In genomic region chr3:197261164-197261509, GRCh38 we compare ENCODE assay signal across 23 cellular contexts. TPM values are rescaled to one million over a fixed set of nuclear protein-coding genes. Genes with fewer than 3 reads are reported as not detected.
DNase-seq lines count a peak whose midpoint lies in the region; ATAC-seq, FAIRE-seq and TF ChIP-seq lines count a peak whose summit lies in the region.
"Had no signal": no experiment of that assay in that cellular context is flagged by ENCODE, and none has a peak within 500 bp of the region (broad histone marks: within the 10 kb centered on the region; RNA-seq: fewer than 3 reads in every experiment).

No MANE protein-coding gene starts in this region.

- no peak overlapping the region for H3K23ac ChIP-seq in mesenchymal stem cell (ENCODE audit: low read length in 2 of 2)

- peaks cover 58% of the 10 kb centered on the region for H3K4me1 Mint-ChIP-seq in activated naive CD8-positive, alpha-beta T cell (ENCODE audit: low read depth)
- peaks cover 46% of the 10 kb centered on the region for H3K4me1 Mint-ChIP-seq in activated naive CD8-positive, alpha-beta T cell treated with anti-CD3 and anti-CD28 coated beads for 36 hours
- H3K4me1 Mint-ChIP-seq in astrocyte (ENCODE audit: low read depth, unreplicated experiment): peaks cover 30% of the 10 kb centered on the region
- H3K4me1 Mint-ChIP-seq in nephron progenitor cell: peaks cover 56% of the 10 kb centered on the region

- H3K27me3 ChIP-seq in Karpas-422 (ENCODE audit: low read length): no peaks in the 10 kb centered on the region
- no peaks in the 10 kb centered on the region for H3K27me3 ChIP-seq in astrocyte (ENCODE audit: insufficient read depth, low read length)
- no peaks in the 10 kb centered on the region for H3K27me3 ChIP-seq in mesenchymal stem cell (ENCODE audit: control insufficient read depth in 1 of 2, insufficient read depth in 1 of 2, low read length in 2 of 2)

- H4K20me1 ChIP-seq in Karpas-422 (ENCODE audit: insufficient read depth, low read depth, low read length): no peaks in the 10 kb centered on the region; the same call in 1 of the 2 replicates
- peaks cover 88% of the 10 kb centered on the region for H4K20me1 ChIP-seq in astrocyte (ENCODE audit: insufficient read depth, low read length)

- H3K27ac ChIP-seq in Karpas-422 (ENCODE audit: low read length) (0 out of 2 replicates have a peak overlapping the region, but pooled peaks have one; percentile 2), astrocyte (ENCODE audit: low read depth, low read length) (no peak overlapping the region), mesenchymal stem cell (ENCODE audit: low read length, poor library complexity, severe bottlenecking) (no peak overlapping the region)
- H3K27ac ChIP-seq: C4-2B had no signal

- no peak overlapping the region for H3K4me3 Mint-ChIP-seq in activated naive CD8-positive, alpha-beta T cell
- no peak overlapping the region for H3K4me3 Mint-ChIP-seq in activated naive CD8-positive, alpha-beta T cell treated with anti-CD3 and anti-CD28 coated beads for 36 hours
- H3K4me3 Mint-ChIP-seq in astrocyte (ENCODE audit: unreplicated experiment) (no peak overlapping the region), nephron progenitor cell (no peak overlapping the region)

- H2BK15ac ChIP-seq in mesenchymal stem cell (ENCODE audit: low read depth, poor library complexity, severe bottlenecking): no peak overlapping the region

- no peak for TF ChIP-seq CTCF in astrocyte (IDR thresholded peaks at IDR 0.05; ENCODE audit: insufficient read depth, low read depth, low read length)
- TF ChIP-seq CTCF in nephron progenitor cell (IDR thresholded peaks at IDR 0.05): no peak

- peaks cover 97% of the 10 kb centered on the region for H3K79me2 ChIP-seq in Karpas-422 (ENCODE audit: low read length)
- peaks cover 100% of the 10 kb centered on the region for H3K79me2 ChIP-seq in astrocyte (ENCODE audit: insufficient read depth, low read length)

- no peaks in the 10 kb centered on the region for H3K9me3 ChIP-seq in Karpas-422 (ENCODE audit: low read length)
- no peaks in the 10 kb centered on the region for H3K9me3 ChIP-seq in astrocyte (ENCODE audit: insufficient read depth, low read depth, low read length)
- no peaks in the 10 kb centered on the region for H3K9me3 ChIP-seq in mesenchymal stem cell (ENCODE audit: control insufficient read depth, low read length)

- H3K14ac ChIP-seq in mesenchymal stem cell (ENCODE audit: low read length in 2 of 2): no peak overlapping the region

- H3K9me3 Mint-ChIP-seq in activated naive CD8-positive, alpha-beta T cell (ENCODE audit: low read depth): no peaks in the 10 kb centered on the region
- no peaks in the 10 kb centered on the region for H3K9me3 Mint-ChIP-seq in activated naive CD8-positive, alpha-beta T cell treated with anti-CD3 and anti-CD28 coated beads for 36 hours
- no peaks in the 10 kb centered on the region for H3K9me3 Mint-ChIP-seq in astrocyte (ENCODE audit: unreplicated experiment)
- H3K9me3 Mint-ChIP-seq in nephron progenitor cell: peaks cover 3% of the 10 kb centered on the region

- H3K36me3 ChIP-seq in Karpas-422 (ENCODE audit: insufficient read depth, low read length) (peaks cover 11% of the 10 kb centered on the region), astrocyte (ENCODE audit: insufficient read depth, low read length) (peaks cover 18% of the 10 kb centered on the region), mesenchymal stem cell (ENCODE audit: control insufficient read depth in 1 of 2, insufficient read depth in 2 of 2, low read depth in 1 of 2, low read length in 2 of 2) (peaks cover 11 to 15% of the 10 kb centered on the region in 2 experiments)

- H3K9me2 ChIP-seq in Karpas-422 (replicated peaks; ENCODE audit: insufficient read depth, low read length): no peaks in the 10 kb centered on the region

- no peak overlapping the region for H3K4me3 ChIP-seq in Karpas-422 (ENCODE audit: low read length)
- H3K4me3 ChIP-seq in astrocyte (ENCODE audit: insufficient read depth, low read depth, low read length): no peak overlapping the region
- H3K4me3 ChIP-seq in mesenchymal stem cell (ENCODE audit: insufficient read depth in 1 of 2, low read depth in 1 of 2, low read length in 2 of 2): no peak overlapping the region

- peak overlapping the region; percentile 69 for H3K27ac Mint-ChIP-seq in activated naive CD8-positive, alpha-beta T cell
- no peak overlapping the region for H3K27ac Mint-ChIP-seq in activated naive CD8-positive, alpha-beta T cell treated with anti-CD3 and anti-CD28 coated beads for 36 hours
- H3K27ac Mint-ChIP-seq in astrocyte (ENCODE audit: unreplicated experiment): peak overlapping the region; percentile 8
- H3K27ac Mint-ChIP-seq in nephron progenitor cell: peak overlapping the region; percentile 30

- DNase-seq in activated naive CD8-positive, alpha-beta T cell treated with anti-CD3 and anti-CD28 coated beads for 36 hours: no peak
- no peak for DNase-seq in Karpas-422
- no peak for DNase-seq in astrocyte (ENCODE audit: low read depth)
- DNase-seq in nephron progenitor cell: no peak
- no peak for DNase-seq in mesenchymal stem cell
- no peak for DNase-seq in dedifferentiated amniotic fluid mesenchymal stem cell (ENCODE audit: extremely low spot score)
- DNase-seq: DMS53, GDM1, H7, KG1, NCI-H1092 treated with DMSO at 0.1 percent for 48 hours, NCI-H1436 treated with DMSO at 0.1 percent for 48 hours, NCI-H2029, NCI-H2171, NCI-H345, NCI-H524, NCI-H774, Right ventricle myocardium superior had no signal

- H3K36me3 Mint-ChIP-seq in activated naive CD8-positive, alpha-beta T cell: no peaks in the 10 kb centered on the region
- H3K36me3 Mint-ChIP-seq in activated naive CD8-positive, alpha-beta T cell treated with anti-CD3 and anti-CD28 coated beads for 36 hours: no peaks in the 10 kb centered on the region
- H3K36me3 Mint-ChIP-seq in astrocyte (ENCODE audit: low read depth, unreplicated experiment) (peaks cover 11% of the 10 kb centered on the region), nephron progenitor cell (ENCODE audit: low read depth) (peaks cover 47% of the 10 kb centered on the region)

- H2AK5ac ChIP-seq in mesenchymal stem cell (ENCODE audit: low read length, severe bottlenecking): no peak overlapping the region

- H3K4ac ChIP-seq in mesenchymal stem cell (ENCODE audit: low read depth in 1 of 2, low read length in 2 of 2): no peak overlapping the region

- H2BK12ac ChIP-seq in mesenchymal stem cell (ENCODE audit: low read length in 2 of 2): no peak overlapping the region

- no peak for FAIRE-seq in astrocyte (lab: Jason Lieb, UNC)
- FAIRE-seq: D721Med, RCC 7860 had no signal

- no peak for ATAC-seq in GM19395 (IDR thresholded peaks at IDR 0.05; ENCODE audit: unreplicated experiment)

- H3K4me1 ChIP-seq in Karpas-422 (ENCODE audit: low read length): peaks cover 50% of the 10 kb centered on the region
- H3K4me1 ChIP-seq in astrocyte (ENCODE audit: insufficient read depth, low read length): peaks cover 18% of the 10 kb centered on the region
- H3K4me1 ChIP-seq in mesenchymal stem cell (ENCODE audit: control insufficient read depth, insufficient read depth, low read depth, low read length): peaks cover 1% of the 10 kb centered on the region

- no peak overlapping the region for H4K8ac ChIP-seq in mesenchymal stem cell (ENCODE audit: low read length)

- WGBS in mesenchymal stem cell: no CpG with 5 or more reads among the region's 1 CpG

- no peaks in the 10 kb centered on the region for H3K27me3 Mint-ChIP-seq in activated naive CD8-positive, alpha-beta T cell
- no peaks in the 10 kb centered on the region for H3K27me3 Mint-ChIP-seq in activated naive CD8-positive, alpha-beta T cell treated with anti-CD3 and anti-CD28 coated beads for 36 hours
- H3K27me3 Mint-ChIP-seq in astrocyte (ENCODE audit: low read depth, unreplicated experiment): no peaks in the 10 kb centered on the region
- H3K27me3 Mint-ChIP-seq in nephron progenitor cell (ENCODE audit: low read depth, poor library complexity): no peaks in the 10 kb centered on the region

- no peak overlapping the region for H2BK5ac ChIP-seq in mesenchymal stem cell (ENCODE audit: low read depth, low read length, poor library complexity, severe bottlenecking)

- H2AFZ ChIP-seq in Karpas-422 (ENCODE audit: low read length): no peak overlapping the region
- H2AFZ ChIP-seq in astrocyte (ENCODE audit: low read depth, low read length): no peak overlapping the region
- no peak overlapping the region for H2AFZ ChIP-seq in mesenchymal stem cell (ENCODE audit: low read depth, low read length)

- H3K4me2 ChIP-seq in Karpas-422 (ENCODE audit: low read depth, low read length, poor library complexity, severe bottlenecking): no peak overlapping the region
- no peak overlapping the region for H3K4me2 ChIP-seq in astrocyte (ENCODE audit: low read length)
- no peak overlapping the region for H3K4me2 ChIP-seq in mesenchymal stem cell (ENCODE audit: low read length, poor library complexity, severe bottlenecking)

- H4K91ac ChIP-seq in mesenchymal stem cell (ENCODE audit: low read length): no peak overlapping the region

- no peak overlapping the region for H2BK120ac ChIP-seq in mesenchymal stem cell (ENCODE audit: low read depth, low read length)

- H3K9ac ChIP-seq in Karpas-422 (ENCODE audit: low read length): no peak overlapping the region
- H3K9ac ChIP-seq in astrocyte (ENCODE audit: low read length): no peak overlapping the region
- no peak overlapping the region for H3K9ac ChIP-seq in mesenchymal stem cell (ENCODE audit: low read length)

- no peak overlapping the region for H3K18ac ChIP-seq in mesenchymal stem cell (ENCODE audit: low read depth in 1 of 2, low read length in 2 of 2)

- H3K79me1 ChIP-seq in mesenchymal stem cell (replicated peaks; ENCODE audit: low read length, poor library complexity, severe bottlenecking): peaks cover 3% of the 10 kb centered on the region

RNA-seq across cellular contexts. Expression of gene DLG1, which starts 37.3 kb away (rescaled TPM):
- total RNA-seq in activated naive CD8-positive, alpha-beta T cell treated with anti-CD3 and anti-CD28 coated beads for 36 hours: 10 to 100 TPM; 47.9 to 49.1 TPM
- 86.5 and 92.6 TPM in 2 replicates for total RNA-seq in Karpas-422 (2014; rRNA removed; shearing (Covaris generic); ENCODE audit: low replicate concordance)
- total RNA-seq in astrocyte: 161 and 210 TPM in 2 replicates
- 41.4 TPM for polyA plus RNA-seq in mesenchymal stem cell (2013, experiment 1 of 2)
- polyA plus RNA-seq in mesenchymal stem cell (2013, experiment 2 of 2): 40.1 TPM
